Comparison of ENCODE assay signal across 1 cellular context in the genomic region with DNA sequence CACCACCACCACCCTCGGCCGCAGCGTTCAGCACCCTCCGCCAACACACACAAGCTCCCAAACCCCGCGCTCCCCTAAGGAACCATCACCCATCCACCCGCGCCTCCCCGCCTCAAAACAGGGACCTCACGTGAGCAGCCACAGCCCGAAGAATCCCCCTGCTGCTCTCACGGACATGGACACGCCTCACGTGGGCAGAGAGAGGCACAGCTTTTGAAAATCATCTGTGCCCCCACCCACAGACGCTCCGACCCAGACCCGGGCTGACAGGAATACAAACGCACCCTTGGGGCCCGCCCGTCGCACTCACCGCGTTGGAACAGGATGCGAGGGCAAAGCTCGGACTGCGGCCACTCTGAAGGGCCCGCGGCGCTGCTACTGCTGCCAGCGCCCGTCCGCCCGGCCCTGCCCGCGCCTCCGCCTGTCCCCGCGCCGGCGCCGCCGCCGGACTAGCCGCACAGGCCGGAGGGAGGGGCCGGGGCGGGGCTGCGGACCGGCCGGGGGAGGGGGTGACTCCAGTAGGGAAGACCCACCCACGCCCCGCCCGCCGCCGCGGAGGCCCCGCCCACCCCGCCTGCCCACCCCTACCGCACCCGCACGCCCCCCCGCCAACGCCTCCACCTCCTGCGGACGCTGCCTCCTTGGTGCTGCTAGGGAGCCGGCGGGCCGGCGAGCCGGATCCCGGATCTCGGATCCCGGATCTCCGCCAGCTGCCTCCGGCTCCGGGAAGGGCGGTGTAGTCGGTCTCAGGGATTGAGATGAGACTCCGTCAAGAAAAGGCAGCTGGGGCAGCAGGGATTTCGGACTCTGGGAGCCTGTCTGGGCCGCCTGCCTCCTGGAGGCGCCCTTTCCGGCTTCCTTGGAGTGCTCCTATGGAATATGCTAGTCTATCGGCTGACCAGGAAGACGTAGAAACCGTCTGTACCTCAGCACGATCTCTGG.
A peak's percentile ranks its signal among the peaks of the same experiment; 100 is the strongest.
TF ChIP-seq lines count a peak whose summit lies in the region.

A gene (minus strand): TSS at position 461 of the 942 bp plus-strand sequence. CDS start 8,246 bp downstream, outside the sequence.

TF ChIP-seq in GM12878, 131 proteins besides CTCF, POLR2A, EP300 and RAD21 (continued from another document and continues in another):
- TF ChIP-seq, protein P1, sequence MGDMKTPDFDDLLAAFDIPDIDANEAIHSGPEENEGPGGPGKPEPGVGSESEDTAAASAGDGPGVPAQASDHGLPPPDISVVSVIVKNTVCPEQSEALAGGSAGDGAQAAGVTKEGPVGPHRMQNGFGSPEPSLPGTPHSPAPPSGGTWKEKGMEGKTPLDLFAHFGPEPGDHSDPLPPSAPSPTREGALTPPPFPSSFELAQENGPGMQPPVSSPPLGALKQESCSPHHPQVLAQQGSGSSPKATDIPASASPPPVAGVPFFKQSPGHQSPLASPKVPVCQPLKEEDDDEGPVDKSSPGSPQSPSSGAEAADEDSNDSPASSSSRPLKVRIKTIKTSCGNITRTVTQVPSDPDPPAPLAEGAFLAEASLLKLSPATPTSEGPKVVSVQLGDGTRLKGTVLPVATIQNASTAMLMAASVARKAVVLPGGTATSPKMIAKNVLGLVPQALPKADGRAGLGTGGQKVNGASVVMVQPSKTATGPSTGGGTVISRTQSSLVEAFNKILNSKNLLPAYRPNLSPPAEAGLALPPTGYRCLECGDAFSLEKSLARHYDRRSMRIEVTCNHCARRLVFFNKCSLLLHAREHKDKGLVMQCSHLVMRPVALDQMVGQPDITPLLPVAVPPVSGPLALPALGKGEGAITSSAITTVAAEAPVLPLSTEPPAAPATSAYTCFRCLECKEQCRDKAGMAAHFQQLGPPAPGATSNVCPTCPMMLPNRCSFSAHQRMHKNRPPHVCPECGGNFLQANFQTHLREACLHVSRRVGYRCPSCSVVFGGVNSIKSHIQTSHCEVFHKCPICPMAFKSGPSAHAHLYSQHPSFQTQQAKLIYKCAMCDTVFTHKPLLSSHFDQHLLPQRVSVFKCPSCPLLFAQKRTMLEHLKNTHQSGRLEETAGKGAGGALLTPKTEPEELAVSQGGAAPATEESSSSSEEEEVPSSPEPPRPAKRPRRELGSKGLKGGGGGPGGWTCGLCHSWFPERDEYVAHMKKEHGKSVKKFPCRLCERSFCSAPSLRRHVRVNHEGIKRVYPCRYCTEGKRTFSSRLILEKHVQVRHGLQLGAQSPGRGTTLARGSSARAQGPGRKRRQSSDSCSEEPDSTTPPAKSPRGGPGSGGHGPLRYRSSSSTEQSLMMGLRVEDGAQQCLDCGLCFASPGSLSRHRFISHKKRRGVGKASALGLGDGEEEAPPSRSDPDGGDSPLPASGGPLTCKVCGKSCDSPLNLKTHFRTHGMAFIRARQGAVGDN (IDR thresholded peaks at IDR 0.05), result 0 out of 2 replicates have a peak, but pooled peaks have one; percentile 16
- no peak for TF ChIP-seq GABPA (IDR thresholded peaks at IDR 0.05; ENCODE audit: low read depth)
- TF ChIP-seq, protein P2, sequence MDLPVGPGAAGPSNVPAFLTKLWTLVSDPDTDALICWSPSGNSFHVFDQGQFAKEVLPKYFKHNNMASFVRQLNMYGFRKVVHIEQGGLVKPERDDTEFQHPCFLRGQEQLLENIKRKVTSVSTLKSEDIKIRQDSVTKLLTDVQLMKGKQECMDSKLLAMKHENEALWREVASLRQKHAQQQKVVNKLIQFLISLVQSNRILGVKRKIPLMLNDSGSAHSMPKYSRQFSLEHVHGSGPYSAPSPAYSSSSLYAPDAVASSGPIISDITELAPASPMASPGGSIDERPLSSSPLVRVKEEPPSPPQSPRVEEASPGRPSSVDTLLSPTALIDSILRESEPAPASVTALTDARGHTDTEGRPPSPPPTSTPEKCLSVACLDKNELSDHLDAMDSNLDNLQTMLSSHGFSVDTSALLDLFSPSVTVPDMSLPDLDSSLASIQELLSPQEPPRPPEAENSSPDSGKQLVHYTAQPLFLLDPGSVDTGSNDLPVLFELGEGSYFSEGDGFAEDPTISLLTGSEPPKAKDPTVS (IDR thresholded peaks at IDR 0.05; ENCODE audit: low read depth, low read length), result no peak
- TF ChIP-seq BACH1 (IDR thresholded peaks at IDR 0.05; ENCODE audit: borderline replicate concordance), result peak; percentile 15; the same call in 1 of the 2 replicates
- no peak for TF ChIP-seq BRCA1 (IDR thresholded peaks at IDR 0.05; ENCODE audit: low read depth, low read length)
- TF ChIP-seq, protein P3, sequence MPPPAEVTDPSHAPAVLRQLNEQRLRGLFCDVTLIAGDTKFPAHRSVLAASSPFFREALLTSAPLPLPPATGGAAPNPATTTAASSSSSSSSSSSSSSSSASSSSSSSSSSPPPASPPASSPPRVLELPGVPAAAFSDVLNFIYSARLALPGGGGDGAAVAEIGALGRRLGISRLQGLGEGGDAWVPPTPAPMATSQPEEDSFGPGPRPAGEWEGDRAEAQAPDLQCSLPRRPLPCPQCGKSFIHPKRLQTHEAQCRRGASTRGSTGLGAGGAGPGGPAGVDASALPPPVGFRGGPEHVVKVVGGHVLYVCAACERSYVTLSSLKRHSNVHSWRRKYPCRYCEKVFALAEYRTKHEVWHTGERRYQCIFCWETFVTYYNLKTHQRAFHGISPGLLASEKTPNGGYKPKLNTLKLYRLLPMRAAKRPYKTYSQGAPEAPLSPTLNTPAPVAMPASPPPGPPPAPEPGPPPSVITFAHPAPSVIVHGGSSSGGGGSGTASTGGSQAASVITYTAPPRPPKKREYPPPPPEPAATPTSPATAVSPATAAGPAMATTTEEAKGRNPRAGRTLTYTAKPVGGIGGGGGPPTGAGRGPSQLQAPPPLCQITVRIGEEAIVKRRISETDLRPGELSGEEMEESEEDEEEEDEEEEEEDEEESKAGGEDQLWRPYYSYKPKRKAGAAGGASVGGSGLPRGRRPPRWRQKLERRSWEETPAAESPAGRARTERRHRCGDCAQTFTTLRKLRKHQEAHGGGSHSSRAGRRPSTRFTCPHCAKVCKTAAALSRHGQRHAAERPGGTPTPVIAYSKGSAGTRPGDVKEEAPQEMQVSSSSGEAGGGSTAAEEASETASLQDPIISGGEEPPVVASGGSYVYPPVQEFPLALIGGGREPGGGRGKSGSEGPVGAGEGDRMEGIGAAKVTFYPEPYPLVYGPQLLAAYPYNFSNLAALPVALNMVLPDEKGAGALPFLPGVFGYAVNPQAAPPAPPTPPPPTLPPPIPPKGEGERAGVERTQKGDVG (CRISPR knock-in tag; IDR thresholded peaks at IDR 0.05), result no peak
- no peak for TF ChIP-seq MEF2B (IDR thresholded peaks at IDR 0.05; ENCODE audit: partially characterized antibody, poor library complexity, severe bottlenecking)
- peak; percentile 37 for TF ChIP-seq IKZF1 (conservative IDR thresholded peaks at IDR 0.05)
- TF ChIP-seq, protein P4, sequence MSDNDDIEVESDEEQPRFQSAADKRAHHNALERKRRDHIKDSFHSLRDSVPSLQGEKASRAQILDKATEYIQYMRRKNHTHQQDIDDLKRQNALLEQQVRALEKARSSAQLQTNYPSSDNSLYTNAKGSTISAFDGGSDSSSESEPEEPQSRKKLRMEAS (IDR thresholded peaks at IDR 0.05; ENCODE audit: low read depth, low read length), result no peak
- 0 out of 2 replicates have a peak, but pooled peaks have one; percentile 8 for TF ChIP-seq RUNX3 (IDR thresholded peaks at IDR 0.05; ENCODE audit: low read length)
- no peak for TF ChIP-seq TAF1 (IDR thresholded peaks at IDR 0.05; ENCODE audit: borderline replicate concordance, low read depth, low read length)
- TF ChIP-seq JUNB (IDR thresholded peaks at IDR 0.05), result no peak
- peak; percentile 30; the same call in 1 of the 2 replicates for TF ChIP-seq EED (IDR thresholded peaks at IDR 0.05; ENCODE audit: low read depth)
- TF ChIP-seq STAT3 (IDR thresholded peaks at IDR 0.05; ENCODE audit: low read depth, low read length), result no peak
- TF ChIP-seq IRF4 (IDR thresholded peaks at IDR 0.05; ENCODE audit: low read depth, low read length), result no peak
- TF ChIP-seq RELA (IDR thresholded peaks at IDR 0.05; ENCODE audit: borderline replicate concordance, partially characterized antibody), result no peak
- TF ChIP-seq RAD51 (IDR thresholded peaks at IDR 0.05), result no peak
- TF ChIP-seq SMAD5 (IDR thresholded peaks at IDR 0.05; ENCODE audit: low read depth), result no peak
- TF ChIP-seq, protein P5, sequence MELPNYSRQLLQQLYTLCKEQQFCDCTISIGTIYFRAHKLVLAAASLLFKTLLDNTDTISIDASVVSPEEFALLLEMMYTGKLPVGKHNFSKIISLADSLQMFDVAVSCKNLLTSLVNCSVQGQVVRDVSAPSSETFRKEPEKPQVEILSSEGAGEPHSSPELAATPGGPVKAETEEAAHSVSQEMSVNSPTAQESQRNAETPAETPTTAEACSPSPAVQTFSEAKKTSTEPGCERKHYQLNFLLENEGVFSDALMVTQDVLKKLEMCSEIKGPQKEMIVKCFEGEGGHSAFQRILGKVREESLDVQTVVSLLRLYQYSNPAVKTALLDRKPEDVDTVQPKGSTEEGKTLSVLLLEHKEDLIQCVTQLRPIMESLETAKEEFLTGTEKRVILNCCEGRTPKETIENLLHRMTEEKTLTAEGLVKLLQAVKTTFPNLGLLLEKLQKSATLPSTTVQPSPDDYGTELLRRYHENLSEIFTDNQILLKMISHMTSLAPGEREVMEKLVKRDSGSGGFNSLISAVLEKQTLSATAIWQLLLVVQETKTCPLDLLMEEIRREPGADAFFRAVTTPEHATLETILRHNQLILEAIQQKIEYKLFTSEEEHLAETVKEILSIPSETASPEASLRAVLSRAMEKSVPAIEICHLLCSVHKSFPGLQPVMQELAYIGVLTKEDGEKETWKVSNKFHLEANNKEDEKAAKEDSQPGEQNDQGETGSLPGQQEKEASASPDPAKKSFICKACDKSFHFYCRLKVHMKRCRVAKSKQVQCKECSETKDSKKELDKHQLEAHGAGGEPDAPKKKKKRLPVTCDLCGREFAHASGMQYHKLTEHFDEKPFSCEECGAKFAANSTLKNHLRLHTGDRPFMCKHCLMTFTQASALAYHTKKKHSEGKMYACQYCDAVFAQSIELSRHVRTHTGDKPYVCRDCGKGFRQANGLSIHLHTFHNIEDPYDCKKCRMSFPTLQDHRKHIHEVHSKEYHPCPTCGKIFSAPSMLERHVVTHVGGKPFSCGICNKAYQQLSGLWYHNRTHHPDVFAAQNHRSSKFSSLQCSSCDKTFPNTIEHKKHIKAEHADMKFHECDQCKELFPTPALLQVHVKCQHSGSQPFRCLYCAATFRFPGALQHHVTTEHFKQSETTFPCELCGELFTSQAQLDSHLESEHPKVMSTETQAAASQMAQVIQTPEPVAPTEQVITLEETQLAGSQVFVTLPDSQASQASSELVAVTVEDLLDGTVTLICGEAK (IDR thresholded peaks at IDR 0.05; ENCODE audit: borderline replicate concordance), result no peak
- TF ChIP-seq CREM (IDR thresholded peaks at IDR 0.05; ENCODE audit: low read depth), result no peak
- TF ChIP-seq SMC3 (IDR thresholded peaks at IDR 0.05; ENCODE audit: borderline replicate concordance, low read length), result no peak
- no peak for TF ChIP-seq EZH2 (IDR thresholded peaks at IDR 0.05; ENCODE audit: borderline replicate concordance, control insufficient read depth, low read depth, low read length)
- no peak for TF ChIP-seq TBL1XR1 (IDR thresholded peaks at IDR 0.05; ENCODE audit: low read depth, low read length)
- no peak for TF ChIP-seq STAT1 (conservative IDR thresholded peaks at IDR 0.05)
- TF ChIP-seq SREBF2 (IDR thresholded peaks at IDR 0.05; ENCODE audit: low read length), result no peak
- TF ChIP-seq, protein P6, sequence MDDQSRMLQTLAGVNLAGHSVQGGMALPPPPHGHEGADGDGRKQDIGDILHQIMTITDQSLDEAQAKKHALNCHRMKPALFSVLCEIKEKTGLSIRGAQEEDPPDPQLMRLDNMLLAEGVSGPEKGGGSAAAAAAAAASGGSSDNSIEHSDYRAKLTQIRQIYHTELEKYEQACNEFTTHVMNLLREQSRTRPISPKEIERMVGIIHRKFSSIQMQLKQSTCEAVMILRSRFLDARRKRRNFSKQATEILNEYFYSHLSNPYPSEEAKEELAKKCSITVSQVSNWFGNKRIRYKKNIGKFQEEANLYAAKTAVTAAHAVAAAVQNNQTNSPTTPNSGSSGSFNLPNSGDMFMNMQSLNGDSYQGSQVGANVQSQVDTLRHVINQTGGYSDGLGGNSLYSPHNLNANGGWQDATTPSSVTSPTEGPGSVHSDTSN (IDR thresholded peaks at IDR 0.05; ENCODE audit: insufficient replicate concordance, low read depth, low read length), result no peak
- no peak for TF ChIP-seq BCL11A (IDR thresholded peaks at IDR 0.05; ENCODE audit: low read depth, low read length)
- no peak for TF ChIP-seq CBFB (IDR thresholded peaks at IDR 0.05; ENCODE audit: low read depth)
- no peak for TF ChIP-seq NRF1 (conservative IDR thresholded peaks at IDR 0.05; ENCODE audit: low read depth, low read length)
- no peak for TF ChIP-seq CHD4 (IDR thresholded peaks at IDR 0.05)
- no peak for TF ChIP-seq FOS (IDR thresholded peaks at IDR 0.05; ENCODE audit: borderline replicate concordance, extremely low read depth, insufficient read length)
- TF ChIP-seq CHD1 (IDR thresholded peaks at IDR 0.05; ENCODE audit: low read depth, low read length), result no peak
- TF ChIP-seq POU2F2 (IDR thresholded peaks at IDR 0.05; ENCODE audit: borderline replicate concordance, low read depth, low read length), result no peak
- no peak for TF ChIP-seq MYB (IDR thresholded peaks at IDR 0.05; ENCODE audit: borderline replicate concordance, low read depth, low read length)
- no peak for TF ChIP-seq ZNF622 (IDR thresholded peaks at IDR 0.05)
- TF ChIP-seq SIX5 (IDR thresholded peaks at IDR 0.05; ENCODE audit: low read depth, low read length, severe bottlenecking), result no peak
- no peak; the same call in 1 of the 2 replicates for TF ChIP-seq NR2F1 (conservative IDR thresholded peaks at IDR 0.05)
- no peak for TF ChIP-seq ATF7 (IDR thresholded peaks at IDR 0.05; ENCODE audit: low read depth)
- no peak for TF ChIP-seq FOXM1 (IDR thresholded peaks at IDR 0.05; ENCODE audit: low read depth, low read length)
- TF ChIP-seq EGR1 (IDR thresholded peaks at IDR 0.05; ENCODE audit: borderline replicate concordance in 1 of 2, low read depth in 2 of 2, low read length in 2 of 2), result 0 out of 3 replicates have a peak, but pooled peaks of 1 of the 2 experiments have one; percentile 38
- TF ChIP-seq ZNF217 (IDR thresholded peaks at IDR 0.05), result no peak
- TF ChIP-seq, protein P7, sequence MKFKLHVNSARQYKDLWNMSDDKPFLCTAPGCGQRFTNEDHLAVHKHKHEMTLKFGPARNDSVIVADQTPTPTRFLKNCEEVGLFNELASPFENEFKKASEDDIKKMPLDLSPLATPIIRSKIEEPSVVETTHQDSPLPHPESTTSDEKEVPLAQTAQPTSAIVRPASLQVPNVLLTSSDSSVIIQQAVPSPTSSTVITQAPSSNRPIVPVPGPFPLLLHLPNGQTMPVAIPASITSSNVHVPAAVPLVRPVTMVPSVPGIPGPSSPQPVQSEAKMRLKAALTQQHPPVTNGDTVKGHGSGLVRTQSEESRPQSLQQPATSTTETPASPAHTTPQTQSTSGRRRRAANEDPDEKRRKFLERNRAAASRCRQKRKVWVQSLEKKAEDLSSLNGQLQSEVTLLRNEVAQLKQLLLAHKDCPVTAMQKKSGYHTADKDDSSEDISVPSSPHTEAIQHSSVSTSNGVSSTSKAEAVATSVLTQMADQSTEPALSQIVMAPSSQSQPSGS (IDR thresholded peaks at IDR 0.05; ENCODE audit: low read length), result no peak
- TF ChIP-seq TCF12 (IDR thresholded peaks at IDR 0.05; ENCODE audit: low read depth, low read length), result no peak
- no peak for TF ChIP-seq MXI1 (IDR thresholded peaks at IDR 0.05; ENCODE audit: low read depth, low read length)
- TF ChIP-seq BHLHE40 (IDR thresholded peaks at IDR 0.05; ENCODE audit: borderline replicate concordance in 1 of 2, low read depth in 2 of 2, low read length in 1 of 2), result peak; percentile 81 to 92
- no peak for TF ChIP-seq SMAD1 (IDR thresholded peaks at IDR 0.05; ENCODE audit: low read depth, partially characterized antibody)
- TF ChIP-seq DPF2 (IDR thresholded peaks at IDR 0.05), result peak; percentile 62
